In genomic region chr18:46858290-46858689, GRCh38 we compare ENCODE assay signal across 27 cellular contexts.
"Had no signal": no experiment of that assay in that cellular context is flagged by ENCODE, and none has a peak within 500 bp of the region (broad histone marks: within the 10 kb centered on the region; RNA-seq: fewer than 3 reads in every experiment).

No MANE protein-coding gene starts in this region.

- H3K27ac Mint-ChIP-seq: activated CD4-positive, alpha-beta memory T cell treated with anti-CD3 and anti-CD28 coated beads, Interleukin-2, amount 10 ng/mL, durations not matched to agents 7 days and 5 days; activated CD4-positive, alpha-beta T cell treated with anti-CD3 and anti-CD28 coated beads, Interleukin-2, amount 10 ng/mL, durations not matched to agents 7 days and 5 days; activated naive CD8-positive, alpha-beta T cell; activated T-helper 17 cell treated with anti-CD3 and anti-CD28 coated beads, Interleukin-2, amount 50 U/mL, for 72 hours; effector memory CD8-positive, alpha-beta T cell had no signal

- H3K27me3 Mint-ChIP-seq: activated CD4-positive, alpha-beta memory T cell treated with anti-CD3 and anti-CD28 coated beads, Interleukin-2, amount 10 ng/mL, durations not matched to agents 7 days and 5 days; activated CD4-positive, alpha-beta T cell treated with anti-CD3 and anti-CD28 coated beads, Interleukin-2, amount 10 ng/mL, durations not matched to agents 7 days and 5 days; activated naive CD8-positive, alpha-beta T cell; activated T-helper 17 cell treated with anti-CD3 and anti-CD28 coated beads, Interleukin-2, amount 50 U/mL, for 72 hours; effector memory CD8-positive, alpha-beta T cell had no signal

- H3K4me3 Mint-ChIP-seq: activated CD4-positive, alpha-beta memory T cell treated with anti-CD3 and anti-CD28 coated beads, Interleukin-2, amount 10 ng/mL, durations not matched to agents 7 days and 5 days; activated CD4-positive, alpha-beta T cell treated with anti-CD3 and anti-CD28 coated beads, Interleukin-2, amount 10 ng/mL, durations not matched to agents 7 days and 5 days; activated naive CD8-positive, alpha-beta T cell; activated T-cell treated with anti-CD3 and anti-CD28 coated beads, Interleukin-2, amount 50 U/mL, for 4 hours; activated T-helper 17 cell treated with anti-CD3 and anti-CD28 coated beads, Interleukin-2, amount 50 U/mL, for 72 hours; effector memory CD8-positive, alpha-beta T cell had no signal

- H3K27me3 ChIP-seq: body of pancreas, esophagus muscularis mucosa, foreskin keratinocyte, gastrocnemius medialis, heart left ventricle had no signal

- H3K27ac ChIP-seq: body of pancreas, esophagus muscularis mucosa, foreskin keratinocyte, gastrocnemius medialis, heart left ventricle had no signal

- H3K4me3 ChIP-seq: body of pancreas, esophagus muscularis mucosa, gastrocnemius medialis, heart left ventricle had no signal

- H3K4me1 ChIP-seq: body of pancreas, esophagus muscularis mucosa had no signal

- ATAC-seq: activated T-cell treated with anti-CD3 and anti-CD28 coated beads, Interleukin-2, amount 50 U/mL, for 4 hours; activated T-helper 17 cell treated with anti-CD3 and anti-CD28 coated beads, Interleukin-2, amount 50 U/mL, for 72 hours; body of pancreas; effector memory CD8-positive, alpha-beta T cell; foreskin keratinocyte; gastrocnemius medialis; heart left ventricle had no signal

- H3K9me3 Mint-ChIP-seq: activated CD4-positive, alpha-beta memory T cell treated with anti-CD3 and anti-CD28 coated beads, Interleukin-2, amount 10 ng/mL, durations not matched to agents 7 days and 5 days; activated CD4-positive, alpha-beta T cell treated with anti-CD3 and anti-CD28 coated beads, Interleukin-2, amount 10 ng/mL, durations not matched to agents 7 days and 5 days; activated T-cell treated with anti-CD3 and anti-CD28 coated beads, Interleukin-2, amount 50 U/mL, for 4 hours; activated T-helper 17 cell treated with anti-CD3 and anti-CD28 coated beads, Interleukin-2, amount 50 U/mL, for 72 hours; effector memory CD8-positive, alpha-beta T cell had no signal

- H3K9me3 ChIP-seq: body of pancreas, esophagus muscularis mucosa, gastrocnemius medialis, heart left ventricle had no signal

- DNase-seq: activated CD4-positive, alpha-beta memory T cell treated with anti-CD3 and anti-CD28 coated beads, Interleukin-2, amount 10 ng/mL, durations not matched to agents 7 days and 5 days; activated CD4-positive, alpha-beta T cell treated with anti-CD3 and anti-CD28 coated beads for 1 hour; activated CD4-positive, alpha-beta T cell treated with anti-CD3 and anti-CD28 coated beads for 4 hours; activated CD4-positive, alpha-beta T cell treated with anti-CD3 and anti-CD28 coated beads, Interleukin-2, amount 10 ng/mL, durations not matched to agents 7 days and 5 days; activated CD4-positive, alpha-beta T cell treated with anti-CD3 and anti-CD28 coated beads, Interleukin-2, amount 50 U/mL, for 4 hours; activated CD8-positive, alpha-beta memory T cell treated with anti-CD3 and anti-CD28 coated beads, Interleukin-2, amount 50 U/mL, for 48 hours; activated effector memory CD4-positive, alpha-beta T cell treated with Interleukin-2 at 50 U/mL for 16 hours; activated gamma-delta T cell treated with Interleukin-2 at 50 U/mL for 16 hours; activated naive CD4-positive, alpha-beta T cell treated with anti-CD3 and anti-CD28 coated beads, Interleukin-2, amount 50 U/mL, for 16 hours; activated naive CD4-positive, alpha-beta T cell treated with Interleukin-2 at 50 U/mL for 16 hours; activated T-cell treated with anti-CD3 and anti-CD28 coated beads, Interleukin-2, amount 50 U/mL, for 4 hours; amniotic stem cell; anterior cingulate cortex; body of pancreas; caudate nucleus; cortex of kidney; effector CD4-positive, alpha-beta T cell; effector memory CD8-positive, alpha-beta T cell; erythroblast; gastrocnemius medialis; glutamatergic neuron; heart left ventricle; T-helper 2 cell had no signal
